In genomic region chr12:112170376-112170775, GRCh38 we compare ENCODE assay signal across 8 cellular contexts. TPM values are rescaled to one million over a fixed set of nuclear protein-coding genes. Genes with fewer than 3 reads are reported as not detected.
DNase-seq lines count a peak whose midpoint lies in the region; ATAC-seq, FAIRE-seq and TF ChIP-seq lines count a peak whose summit lies in the region.

No MANE protein-coding gene starts in this region.

- ATAC-seq in activated T-cell treated with anti-CD3 and anti-CD28 coated beads, Interleukin-2, amount 50 U/mL, for 4 hours = peak in 1 of 2 donors; percentile 47
- no peak for ATAC-seq in upper lobe of left lung (ENCODE audit: low FRiP score in 2 of 2)

- H3K4me2 ChIP-seq in KMS-11 = no peak overlapping the region

- no peaks in the 10 kb centered on the region for H3K9me3 ChIP-seq in CD8-positive, alpha-beta memory T cell (ENCODE audit: low read length)
- H3K9me3 ChIP-seq in kidney (ENCODE audit: control insufficient read depth in 1 of 2, low read length in 2 of 2) (no peaks in the 10 kb centered on the region), upper lobe of left lung (no peaks in the 10 kb centered on the region)

- H3K27me3 Mint-ChIP-seq in CD8-positive, alpha-beta memory T cell = no peaks in the 10 kb centered on the region
- no peaks in the 10 kb centered on the region for H3K27me3 Mint-ChIP-seq in activated T-cell treated with anti-CD3 and anti-CD28 coated beads, Interleukin-2, amount 50 U/mL, for 4 hours (ENCODE audit: low read depth)

- H3K9ac ChIP-seq in KMS-11 (no peak overlapping the region), kidney (ENCODE audit: low read length in 2 of 2) (no peak overlapping the region)

- intact Hi-C loops in kidney (cut with DNase I) = no loop called here

- H3K79me2 ChIP-seq in KMS-11 (ENCODE audit: insufficient read depth, low read depth) = no peaks in the 10 kb centered on the region

- H3K27ac Mint-ChIP-seq in CD8-positive, alpha-beta memory T cell = peak overlapping the region in 4 of 8 donors; percentile 45 to 92 (median 60)

- H3K27ac ChIP-seq in CD8-positive, alpha-beta memory T cell (ENCODE audit: low read depth, low read length) = no peak overlapping the region
- H3K27ac ChIP-seq in KMS-11 (no peak overlapping the region), kidney (ENCODE audit: low read depth in 2 of 2, low read length in 2 of 2) (no peak overlapping the region), upper lobe of left lung (no peak overlapping the region)

- POLR2A ChIA-PET in CD8-positive, alpha-beta memory T cell (lab: Charles Lee) = no interaction called here

- no peaks in the 10 kb centered on the region for H4K20me1 ChIP-seq in KMS-11 (ENCODE audit: insufficient read depth)

- CTCF ChIA-PET in CD8-positive, alpha-beta memory T cell (lab: Charles Lee) = interaction anchor here (1.4 kb wide), 1 partner anchor 44 kb away, joined by 5 read pairs; the partner anchor contains the start of gene TRAFD1

- FAIRE-seq in kidney (lab: Jason Lieb, UNC) = no peak

- peak in 3 of 5 donors; percentile 9 to 16 (median 12) for DNase-seq in CD8-positive, alpha-beta memory T cell
- DNase-seq in activated T-cell treated with anti-CD3 and anti-CD28 coated beads, Interleukin-2, amount 50 U/mL, for 4 hours = peak; percentile 21
- no peak for DNase-seq in kidney
- DNase-seq in upper lobe of left lung = no peak
- DNase-seq in NCI-H1694 (lab: John Stamatoyannopoulos, UW) = no peak
- DNase-seq in kidney tubule cell (ENCODE audit: low spot score) = no peak
- DNase-seq in NCI-H526 treated with DMSO at 0.1 percent for 48 hours (lab: John Stamatoyannopoulos, UW) = no peak

- H3K4me1 Mint-ChIP-seq in CD8-positive, alpha-beta memory T cell = peaks cover 7 to 15% (median 7%) of the 10 kb centered on the region in 3 donors
- peaks cover 4% of the 10 kb centered on the region for H3K4me1 Mint-ChIP-seq in activated T-cell treated with anti-CD3 and anti-CD28 coated beads, Interleukin-2, amount 50 U/mL, for 4 hours (ENCODE audit: low read depth)

- 62 to 79% methylated on average over 5 to 7 of the region's 8 CpGs for WGBS in upper lobe of left lung, 2 donors

- no peaks in the 10 kb centered on the region for H3K4me1 ChIP-seq in CD8-positive, alpha-beta memory T cell (ENCODE audit: insufficient read depth, low read length)
- H3K4me1 ChIP-seq in KMS-11 (ENCODE audit: low read depth, poor library complexity, severe bottlenecking) (no peaks in the 10 kb centered on the region), kidney (ENCODE audit: control insufficient read depth in 1 of 2, insufficient read depth in 1 of 2, low read depth in 1 of 2, low read length in 2 of 2) (no peaks in the 10 kb centered on the region), upper lobe of left lung (no peaks in the 10 kb centered on the region)

- H3K9me3 Mint-ChIP-seq in CD8-positive, alpha-beta memory T cell = no peaks in the 10 kb centered on the region
- no peaks in the 10 kb centered on the region for H3K9me3 Mint-ChIP-seq in activated T-cell treated with anti-CD3 and anti-CD28 coated beads, Interleukin-2, amount 50 U/mL, for 4 hours

- peaks cover 3% of the 10 kb centered on the region for H3K36me3 ChIP-seq in CD8-positive, alpha-beta memory T cell (ENCODE audit: insufficient read depth, low read length)
- H3K36me3 ChIP-seq in KMS-11 (ENCODE audit: insufficient read depth) (no peaks in the 10 kb centered on the region), kidney (ENCODE audit: control insufficient read depth in 1 of 2, insufficient read depth in 2 of 2, low read length in 2 of 2) (peaks cover 9 to 19% of the 10 kb centered on the region in 2 donors), upper lobe of left lung (peaks cover 4 to 67% (median 41%) of the 10 kb centered on the region in 4 donors)

- TF ChIP-seq EP300 in upper lobe of left lung (IDR thresholded peaks at IDR 0.05) = no peak

- no peaks in the 10 kb centered on the region for H3K27me3 ChIP-seq in CD8-positive, alpha-beta memory T cell (ENCODE audit: insufficient read depth, low read length, poor library complexity, severe bottlenecking)
- no peaks in the 10 kb centered on the region for H3K27me3 ChIP-seq in KMS-11 (ENCODE audit: insufficient read depth, low read depth)
- no peaks in the 10 kb centered on the region for H3K27me3 ChIP-seq in upper lobe of left lung

- H2AFZ ChIP-seq in KMS-11 (ENCODE audit: low read depth) = no peak overlapping the region

- H3K36me3 Mint-ChIP-seq in CD8-positive, alpha-beta memory T cell = peaks cover 0 to 41% (median 7%) of the 10 kb centered on the region in 3 donors
- H3K36me3 Mint-ChIP-seq in activated T-cell treated with anti-CD3 and anti-CD28 coated beads, Interleukin-2, amount 50 U/mL, for 4 hours (ENCODE audit: insufficient read depth) = peaks cover 14% of the 10 kb centered on the region

- TF ChIP-seq POLR2A in upper lobe of left lung (IDR thresholded peaks at IDR 0.05) = no peak

- H3K4me3 Mint-ChIP-seq in CD8-positive, alpha-beta memory T cell = no peak overlapping the region
- H3K4me3 Mint-ChIP-seq in activated T-cell treated with anti-CD3 and anti-CD28 coated beads, Interleukin-2, amount 50 U/mL, for 4 hours = no peak overlapping the region

- no peak overlapping the region for H3K4me3 ChIP-seq in CD8-positive, alpha-beta memory T cell (ENCODE audit: low read length)
- H3K4me3 ChIP-seq in KMS-11 (IDR thresholded peaks at IDR 0.05; ENCODE audit: insufficient read depth, low read depth, low read length) (no peak overlapping the region), kidney (ENCODE audit: low read length in 2 of 2) (no peak overlapping the region), upper lobe of left lung (no peak overlapping the region)

- TF ChIP-seq CTCF in KMS-11 (conservative IDR thresholded peaks at IDR 0.05; ENCODE audit: low read depth, low read length) = 0 out of 2 replicates have a peak, but pooled peaks have one; percentile 20
- peak; percentile 29 for TF ChIP-seq CTCF in kidney (IDR thresholded peaks at IDR 0.05; ENCODE audit: borderline replicate concordance, extremely low read depth, insufficient read depth)
- TF ChIP-seq CTCF in upper lobe of left lung (IDR thresholded peaks at IDR 0.05) = peak in 3 of 6 experiments; percentile 35 to 52 (median 50)

RNA-seq across cellular contexts. Expression of gene TRAFD1, which starts 45.0 kb away (rescaled TPM):
- 10 to 100 TPM; 34.5 TPM for total RNA-seq in CD8-positive, alpha-beta memory T cell
- polyA plus RNA-seq in CD8-positive, alpha-beta memory T cell = 55.6 TPM
- 10 to 100 TPM; 47.1 to 52.3 (median 49.4) TPM for total RNA-seq in activated T-cell treated with anti-CD3 and anti-CD28 coated beads, Interleukin-2, amount 50 U/mL, for 4 hours
- total RNA-seq in kidney = 27.1 TPM
- 16.4 TPM for polyA plus RNA-seq in kidney (ENCODE audit: insufficient read depth, low read depth, low replicate concordance)
- 10 to 100 TPM; 36.9 to 75.4 (median 42.6) TPM for total RNA-seq in upper lobe of left lung

Comparison
In these comparisons a context has a peak if more than half of its experiments do, and no peak if none do; other contexts are left out.
1. DNase-seq: peak in CD8-positive, alpha-beta memory T cell (3 of 5) and activated T-cell treated with anti-CD3 and anti-CD28 coated beads, Interleukin-2, amount 50 U/mL, for 4 hours (single experiment); none in kidney (single experiment), upper lobe of left lung (0 of 2), NCI-H1694 (single experiment), kidney tubule cell (single experiment) and NCI-H526 treated with DMSO at 0.1 percent for 48 hours (single experiment).